7 cellular contexts compared by ENCODE assay signal in genomic region chr10:133377818-133378250, GRCh38. TPM values are rescaled to one million over a fixed set of nuclear protein-coding genes. Genes with fewer than 3 reads are reported as not detected.
DNase-seq lines count a peak whose midpoint lies in the region; ATAC-seq, FAIRE-seq and TF ChIP-seq lines count a peak whose summit lies in the region.
"Had no signal": no experiment of that assay in that cellular context is flagged by ENCODE, and none has a peak within 500 bp of the region (broad histone marks: within the 10 kb centered on the region; RNA-seq: fewer than 3 reads in every experiment).

No MANE protein-coding gene starts in this region.

- WGBS in pancreas, 2 donors, result 21 to 28% methylated on average over 17 to 20 of the region's 20 CpGs

- H3K36me3 ChIP-seq in HUES6 (ENCODE audit: control insufficient read depth, insufficient read depth, low read length) (no peaks in the 10 kb centered on the region), colonic mucosa (no peaks in the 10 kb centered on the region), pancreas (no peaks in the 10 kb centered on the region)

- H3K9ac ChIP-seq in HUES6 (ENCODE audit: low read length), result peak overlapping the region; percentile 59
- peak overlapping the region; percentile 71 to 83 for H3K9ac ChIP-seq in colonic mucosa (ENCODE audit: low read depth in 2 of 2, low read length in 2 of 2)

- TF ChIP-seq CTCF in colonic mucosa (IDR thresholded peaks at IDR 0.05), result no peak
- TF ChIP-seq CTCF in pancreas (IDR thresholded peaks at IDR 0.05), result no peak

- H3K4me3 ChIP-seq in HUES6 (ENCODE audit: low read depth, low read length), result peak overlapping the region; percentile 97
- peak overlapping the region; percentile 79 for H3K4me3 ChIP-seq in colonic mucosa
- H3K4me3 ChIP-seq in pancreas, result peak overlapping the region; percentile 29 to 88 (median 86)

- intact Hi-C loops in colonic mucosa (cut with DNase I), result no loop called here
- intact Hi-C loops in pancreas (cut with DNase I), result no loop called here

- H3K4me1 ChIP-seq in HUES6 (ENCODE audit: control insufficient read depth, insufficient read depth, low read length), result no peaks in the 10 kb centered on the region
- peaks cover 8% of the 10 kb centered on the region for H3K4me1 ChIP-seq in colonic mucosa
- peaks cover 0 to 6% (median 0%) of the 10 kb centered on the region in 3 donors for H3K4me1 ChIP-seq in pancreas

- FAIRE-seq in pancreas (lab: Jason Lieb, UNC), result no peak

- ATAC-seq in pancreas (peak in 1 of 4 donors; percentile 4), HG03342 (IDR thresholded peaks at IDR 0.05; ENCODE audit: unreplicated experiment) (no peak)

- no peak for DNase-seq in colonic mucosa
- peak in 1 of 6 donors; percentile 57 for DNase-seq in pancreas
- DNase-seq in amniotic stem cell (lab: John Stamatoyannopoulos, UW), result no peak
- DNase-seq in activated CD8-positive, alpha-beta memory T cell treated with anti-CD3 and anti-CD28 coated beads, Interleukin-2, amount 50 U/mL, for 48 hours, result no peak

- no peaks in the 10 kb centered on the region for H3K9me3 ChIP-seq in HUES6 (ENCODE audit: control insufficient read depth, insufficient read depth, low read depth, low read length)
- H3K9me3 ChIP-seq in colonic mucosa, result no peaks in the 10 kb centered on the region
- no peaks in the 10 kb centered on the region for H3K9me3 ChIP-seq in pancreas

- H3K27me3 ChIP-seq in HUES6 (ENCODE audit: control insufficient read depth, insufficient read depth, low read length), result peaks cover 78% of the 10 kb centered on the region
- no peaks in the 10 kb centered on the region for H3K27me3 ChIP-seq in colonic mucosa
- H3K27me3 ChIP-seq in pancreas, result no peaks in the 10 kb centered on the region

- H3K27ac ChIP-seq in HUES6 (ENCODE audit: low read depth, low read length) (no peak overlapping the region), colonic mucosa (peak overlapping the region; percentile 88), pancreas (peak overlapping the region; percentile 13 to 70 (median 58))
- H3K27ac ChIP-seq: epithelial cell of prostate had no signal

RNA-seq across cellular contexts. Expression of gene PAOX, which starts 1.2 kb away (rescaled TPM):
- total RNA-seq in colonic mucosa (1 to 10 TPM; 3.5 to 5.8 TPM), pancreas (1 to 10 TPM; 2.8 to 4.9 (median 3.4) TPM)
- 1 to 10 TPM; 6.4 to 9.9 TPM for polyA plus RNA-seq in pancreas

RNA-seq across cellular contexts. Expression of gene ECHS1, which starts 4.7 kb away (rescaled TPM):
- total RNA-seq in colonic mucosa (100 to 1,000 TPM; 188 to 214 TPM), pancreas (10 to 100 TPM; 32.4 to 47.2 (median 36.1) TPM)
- polyA plus RNA-seq in pancreas, result 10 to 100 TPM; 43.0 to 69.2 TPM

RNA-seq across cellular contexts. Expression of gene MTG1, which starts 16.1 kb away (rescaled TPM):
- total RNA-seq in colonic mucosa (10 to 100 TPM; 31.2 to 59.5 TPM), pancreas (10 to 100 TPM; 17.2 to 28.9 (median 21.3) TPM)
- polyA plus RNA-seq in pancreas, result 10 to 100 TPM; 62.2 to 62.9 TPM

RNA-seq across cellular contexts. Expression of gene FUOM, which starts 20.0 kb away (rescaled TPM):
- total RNA-seq in colonic mucosa (10 to 100 TPM; 16.9 to 23.3 TPM), pancreas (10 to 100 TPM in 2 of 6 donors, 1 to 10 TPM in 4; 6.3 to 19.2 (median 6.7) TPM)
- 10 to 100 TPM; 18.0 to 18.6 TPM for polyA plus RNA-seq in pancreas

RNA-seq across cellular contexts. Expression of gene PRAP1, which starts 30.7 kb away (rescaled TPM):
- total RNA-seq in colonic mucosa (10 to 100 TPM; 15.0 to 99.3 TPM), pancreas (not detected)
- not detected for polyA plus RNA-seq in pancreas
